ENCODE assay signal across 12 cellular contexts in the genomic region with DNA sequence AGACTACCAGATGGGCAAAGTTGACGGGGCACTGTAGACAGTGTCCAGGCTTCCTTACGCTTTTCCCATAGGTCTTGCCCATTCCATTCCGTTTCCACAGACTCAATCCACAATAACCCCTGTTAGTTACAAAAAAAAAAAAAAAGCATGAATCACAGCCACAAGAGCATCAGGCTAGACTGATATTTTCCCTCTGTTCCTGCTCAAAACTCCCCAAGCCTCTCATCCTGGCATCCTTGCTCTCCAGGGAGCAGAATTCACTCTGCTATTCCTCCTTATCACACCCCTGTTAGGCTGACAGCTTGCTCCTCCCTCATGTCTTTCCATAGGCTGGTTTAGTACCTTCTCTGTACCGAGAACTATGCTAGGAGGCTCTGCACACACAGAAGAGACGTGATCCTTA. TPM values are rescaled to one million over a fixed set of nuclear protein-coding genes. Genes with fewer than 3 reads are reported as not detected.
DNase-seq lines count a peak whose midpoint lies in the region; TF ChIP-seq lines count a peak whose summit lies in the region.
"Had no signal": no experiment of that assay in that cellular context is flagged by ENCODE, and none has a peak within 500 bp of the region (broad histone marks: within the 10 kb centered on the region; RNA-seq: fewer than 3 reads in every experiment).

No MANE protein-coding gene starts in this region.

- H3K4me3 Mint-ChIP-seq in CD14-positive monocyte (no peak overlapping the region), H9 (no peak overlapping the region), Calu3 (ENCODE audit: low read depth, unreplicated experiment) (no peak overlapping the region)

- H3K4me3 ChIP-seq in brain microvascular endothelial cell (ENCODE audit: low read depth, low read length) (no peak overlapping the region), mesodermal cell (ENCODE audit: extremely low read depth, insufficient read depth, low read length, poor library complexity, severe bottlenecking) (no peak overlapping the region)
- H3K4me3 ChIP-seq: transverse colon had no signal

- H3K27ac Mint-ChIP-seq in CD14-positive monocyte (peak overlapping the region in 4 of 7 donors; percentile 8 to 77 (median 48)), H9 (peak overlapping the region in 2 of 3 experiments; percentile 10 to 24; a peak in 2 of 7 replicates), Calu3 (ENCODE audit: unreplicated experiment) (no peak overlapping the region)

- no peak overlapping the region for H3K9ac ChIP-seq in H9 (ENCODE audit: extremely low read depth, insufficient read length, low read length)

- no peaks in the 10 kb centered on the region for H3K9me3 ChIP-seq in H9 (ENCODE audit: control insufficient read depth, low read depth, low read length)
- no peaks in the 10 kb centered on the region for H3K9me3 ChIP-seq in mesodermal cell (ENCODE audit: control insufficient read depth, low read length)
- H3K9me3 ChIP-seq: transverse colon had no signal

- TF ChIP-seq CTCF in CD14-positive monocyte (IDR thresholded peaks at IDR 0.05) = no peak
- TF ChIP-seq CTCF in H9 (conservative IDR thresholded peaks at IDR 0.05) = no peak
- no peak for TF ChIP-seq CTCF in brain microvascular endothelial cell (IDR thresholded peaks at IDR 0.05; ENCODE audit: low read depth, low read length, missing control alignments)
- no peak for TF ChIP-seq CTCF in Calu3 (IDR thresholded peaks at IDR 0.05; ENCODE audit: unreplicated experiment)

- no peak overlapping the region for H3T11ph ChIP-seq in H9 (ENCODE audit: low read length)

- 0 out of 2 replicates have a peak, but pooled peaks cover 5% of the 10 kb centered on the region for H3K4me1 ChIP-seq in H9 (ENCODE audit: insufficient read depth, low read length)
- peaks cover 16% of the 10 kb centered on the region for H3K4me1 ChIP-seq in mesodermal cell (ENCODE audit: control insufficient read depth, insufficient read depth, low read length, poor library complexity, severe bottlenecking)

- H3K36me3 ChIP-seq in brain microvascular endothelial cell (replicated peaks) = no peaks in the 10 kb centered on the region
- H3K36me3 ChIP-seq in mesodermal cell (ENCODE audit: control insufficient read depth, insufficient read depth, low read length) = peaks cover 42% of the 10 kb centered on the region
- H3K36me3 ChIP-seq: transverse colon had no signal

- no peak overlapping the region for H3K56ac ChIP-seq in H9 (ENCODE audit: insufficient read length, low read depth, low read length)

- no CpG with 5 or more reads among the region's 5 CpGs for WGBS in H9 (ENCODE audit: extremely low coverage, insufficient read length, low lambda C conversion rate)
- 76 to 92% methylated on average over 2 to 4 of the region's 5 CpGs for WGBS in mesodermal cell (ENCODE audit: insufficient coverage in 2 of 2), 2 experiments

- in situ Hi-C loops in brain microvascular endothelial cell (cut with HindIII; ENCODE audit: low pct_ligation_motif_present, low sequenced_read_pairs) = no loop called here

- H3K14ac ChIP-seq in H9 (ENCODE audit: insufficient read depth, low read length) = no peak overlapping the region

- no peak overlapping the region for H2BK120ac ChIP-seq in H9 (ENCODE audit: low read depth, low read length, poor library complexity, severe bottlenecking)

- BruUV-seq in Calu3 (replicated peaks; lab: Mats Ljungman, UMichigan) = no TSS peak

- no peak overlapping the region for H3K23ac ChIP-seq in H9 (ENCODE audit: insufficient read length, low read depth, low read length)

- H2BK20ac ChIP-seq in H9 (ENCODE audit: low read depth, low read length, poor library complexity, severe bottlenecking) = no peak overlapping the region

- no peak overlapping the region for H4K5ac ChIP-seq in H9 (ENCODE audit: insufficient read length, low read depth, low read length)

- H2AFZ ChIP-seq in H9 (ENCODE audit: low read length) = no peak overlapping the region

- peaks cover 2% of the 10 kb centered on the region; the same call in 1 of the 2 replicates for H3K79me2 ChIP-seq in H9 (ENCODE audit: insufficient read depth, low read length)

- H3K4ac ChIP-seq in H9 (ENCODE audit: low read depth, low read length) = no peak overlapping the region

- CTCF ChIA-PET in Calu3 (lab: Charles Lee) = interaction anchor here (0.6 kb wide), 1 partner anchor 13 kb away, joined by 3 read pairs; no protein-coding TSS in a partner anchor

- H3K27me3 Mint-ChIP-seq in CD14-positive monocyte (ENCODE audit: low read depth in 3 of 3) (peaks cover 0 to 1% (median 0%) of the 10 kb centered on the region in 3 donors), H9 (ENCODE audit: low read depth) (no peaks in the 10 kb centered on the region), Calu3 (ENCODE audit: unreplicated experiment) (no peaks in the 10 kb centered on the region)

- no peaks in the 10 kb centered on the region for H4K20me1 ChIP-seq in H9 (ENCODE audit: control insufficient read depth, insufficient read depth, insufficient read length)

- H2BK15ac ChIP-seq in H9 (ENCODE audit: low read depth, low read length) = no peak overlapping the region

- H3K36me3 Mint-ChIP-seq in CD14-positive monocyte (peaks cover 32 to 52% of the 10 kb centered on the region in 2 donors), H9 (ENCODE audit: insufficient read depth in 1 of 3, low read depth in 3 of 3) (peaks cover 2 to 4% (median 4%) of the 10 kb centered on the region in 3 experiments; a peak in 1 of 7 replicates), Calu3 (ENCODE audit: insufficient read depth, unreplicated experiment) (peaks cover 12% of the 10 kb centered on the region)

- intact Hi-C loops in CD14-positive monocyte (cut with micrococcal nuclease) (no loop called here), Calu3 (cut with micrococcal nuclease; ENCODE audit: unreplicated experiment) (no loop called here)

- H3K27me3 ChIP-seq in H9 (ENCODE audit: insufficient read depth, low read length) = no peaks in the 10 kb centered on the region
- H3K27me3 ChIP-seq in brain microvascular endothelial cell (replicated peaks) = no peaks in the 10 kb centered on the region
- H3K27me3 ChIP-seq: transverse colon had no signal

- H3K9me3 Mint-ChIP-seq in CD14-positive monocyte = peaks cover 0 to 3% (median 0%) of the 10 kb centered on the region in 7 donors
- no peaks in the 10 kb centered on the region; a peak in 2 of 5 replicates for H3K9me3 Mint-ChIP-seq in H9
- peaks cover 2% of the 10 kb centered on the region for H3K9me3 Mint-ChIP-seq in Calu3 (ENCODE audit: low read depth, unreplicated experiment)

- H2BK5ac ChIP-seq in H9 (ENCODE audit: insufficient read length, low read length) = no peak overlapping the region

- H3K18ac ChIP-seq in H9 (ENCODE audit: insufficient read length, low read depth, low read length) = no peak overlapping the region

- no peak overlapping the region for H4K8ac ChIP-seq in H9 (replicated peaks; ENCODE audit: insufficient read length, low read depth, low read length)

- H3K27ac ChIP-seq in H9 (ENCODE audit: insufficient read length, low read depth, low read length) (no peak overlapping the region), brain microvascular endothelial cell (no peak overlapping the region), mesodermal cell (ENCODE audit: low read depth, low read length, severe bottlenecking) (peak overlapping the region; percentile 76)
- H3K27ac ChIP-seq: transverse colon had no signal

- no peak for DNase-seq in CD14-positive monocyte (ENCODE audit: low spot score)
- DNase-seq in H9 = no peak
- peak; percentile 21 for DNase-seq in brain microvascular endothelial cell
- no peak for DNase-seq in Calu3
- no peak for DNase-seq in SHP77 treated with DMSO at 0.1 percent for 48 hours (lab: John Stamatoyannopoulos, UW)
- no peak for DNase-seq in H4 (ENCODE audit: low spot score)
- DNase-seq in RPMI8226 = no peak
- DNase-seq: amygdala, DMS153, NCI-H526, transverse colon had no signal

- H2BK12ac ChIP-seq in H9 (ENCODE audit: insufficient read length, low read depth, low read length) = no peak overlapping the region

- no peak overlapping the region for H3K4me2 ChIP-seq in H9 (ENCODE audit: insufficient read depth, insufficient read length, low read length)

- H4K91ac ChIP-seq in H9 (ENCODE audit: insufficient read length, low read depth, low read length) = no peak overlapping the region

- no peaks in the 10 kb centered on the region for H3K79me1 ChIP-seq in H9 (ENCODE audit: insufficient read depth, low read depth, low read length, poor library complexity, severe bottlenecking)

- H3K4me1 Mint-ChIP-seq in CD14-positive monocyte (peaks cover 23% of the 10 kb centered on the region), H9 (peaks cover 3 to 15% of the 10 kb centered on the region in 2 experiments; a peak in 3 of 4 replicates), Calu3 (ENCODE audit: low read depth, unreplicated experiment) (peaks cover 19% of the 10 kb centered on the region)

- H3K23me2 ChIP-seq in H9 (ENCODE audit: insufficient read length, low read depth, low read length, poor library complexity, severe bottlenecking) = no peaks in the 10 kb centered on the region

- no peak overlapping the region for H2AK5ac ChIP-seq in H9 (ENCODE audit: insufficient read length, low read length)

RNA-seq across cellular contexts. Expression of a gene that starts 42.2 kb away (rescaled TPM):
- 100 to 1,000 TPM; 263 to 368 TPM for polyA plus RNA-seq in CD14-positive monocyte
- total RNA-seq in H9 (2021) = 76.7 and 77.8 TPM in 2 replicates
- polyA plus RNA-seq in mesodermal cell (2013, experiment 1 of 2) = 226 TPM
- polyA plus RNA-seq in mesodermal cell (2013, experiment 2 of 2) = 219 TPM
- total RNA-seq in Calu3 (2022) = 204 and 236 TPM in 2 replicates
- 83.7 and 116 TPM in 2 replicates for total RNA-seq in H4 (2014; rRNA removed; shearing (Covaris generic))
